24 cellular contexts compared by ENCODE assay signal in the genomic region with DNA sequence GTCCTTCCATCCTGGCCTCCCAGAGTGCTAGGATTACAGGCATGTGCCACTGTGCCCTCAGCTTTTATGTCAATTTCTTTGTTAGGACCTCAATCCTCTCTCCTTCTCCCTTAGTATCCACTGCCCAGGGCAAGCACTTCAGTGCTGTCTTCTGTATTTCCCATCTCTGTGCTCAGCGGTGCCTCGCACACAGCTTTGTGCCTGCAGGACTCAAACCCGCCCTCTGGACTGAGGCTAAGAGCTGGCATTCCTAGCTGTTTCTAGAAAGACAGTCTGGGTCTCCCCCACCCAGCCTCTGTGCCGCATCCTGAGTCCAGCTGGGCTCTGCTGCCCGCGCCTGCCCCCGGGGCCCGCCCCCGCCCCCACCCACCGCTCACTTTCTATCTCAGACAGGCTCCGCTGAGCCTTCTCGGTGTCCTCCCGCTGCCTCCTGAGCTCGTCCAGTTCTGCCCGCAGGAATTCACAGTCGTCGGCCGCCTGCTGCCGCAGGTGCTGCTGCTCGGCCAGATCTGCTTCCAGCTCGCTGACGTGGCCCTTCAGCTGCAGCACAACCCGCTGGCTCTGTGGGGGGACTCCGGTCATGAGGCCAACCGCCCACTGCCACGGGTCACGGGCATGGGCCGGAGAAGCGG.
DNase-seq lines count a peak whose midpoint lies in the region; TF ChIP-seq lines count a peak whose summit lies in the region.
"Had no signal": no experiment of that assay in that cellular context is flagged by ENCODE, and none has a peak within 500 bp of the region (broad histone marks: within the 10 kb centered on the region; RNA-seq: fewer than 3 reads in every experiment).

No MANE protein-coding gene starts in this region.

- no peak overlapping the region for H3K4me2 ChIP-seq in parathyroid adenoma (ENCODE audit: low read length)

- peaks cover 69% of the 10 kb centered on the region for H3K36me3 ChIP-seq in WERI-Rb-1
- H3K36me3 ChIP-seq in kidney epithelial cell (ENCODE audit: control insufficient read depth, insufficient read depth, low read length) = no peaks in the 10 kb centered on the region
- H3K36me3 ChIP-seq in parathyroid adenoma (ENCODE audit: control insufficient read depth, insufficient read depth, low read length) = no peaks in the 10 kb centered on the region

- no peaks in the 10 kb centered on the region for H3K79me2 ChIP-seq in parathyroid adenoma

- no peak overlapping the region for H3K9ac ChIP-seq in parathyroid adenoma

- H3K9me3 ChIP-seq in WERI-Rb-1 (ENCODE audit: severe bottlenecking) = no peaks in the 10 kb centered on the region
- H3K9me3 ChIP-seq in parathyroid adenoma (ENCODE audit: control insufficient read depth, low read length) = no peaks in the 10 kb centered on the region

- H3K27ac ChIP-seq in WERI-Rb-1 (no peak overlapping the region; the same call in 1 of the 2 replicates), parathyroid adenoma (no peak overlapping the region)

- no peak for TF ChIP-seq CTCF in WERI-Rb-1 (IDR thresholded peaks at IDR 0.05; ENCODE audit: low read depth, low read length)
- no peak for TF ChIP-seq CTCF in kidney epithelial cell (IDR thresholded peaks at IDR 0.05; ENCODE audit: insufficient read depth, low read length, poor library complexity, severe bottlenecking)
- TF ChIP-seq CTCF in parathyroid adenoma (IDR thresholded peaks at IDR 0.05) = no peak

- no peaks in the 10 kb centered on the region for H3K4me1 ChIP-seq in parathyroid adenoma

- peak overlapping the region; percentile 80 for H2AFZ ChIP-seq in parathyroid adenoma

- DNase-seq in ELF-1 (ENCODE audit: low read depth, low spot score) (peak; percentile 71), WERI-Rb-1 (peak; percentile 74), kidney epithelial cell (ENCODE audit: low read depth) (peak; percentile 85), mesenteric fat pad (ENCODE audit: low spot score) (no peak), H4 (ENCODE audit: low spot score) (no peak), AG08395 (ENCODE audit: low spot score) (no peak)
- DNase-seq in activated T-cell treated with anti-CD3 and anti-CD28 coated beads, Interleukin-2, amount 50 U/mL, for 1 hour = no peak
- DNase-seq: activated CD4-positive, alpha-beta T cell treated with anti-CD3 and anti-CD28 coated beads for 48 hours; activated naive CD4-positive, alpha-beta T cell treated with anti-CD3 and anti-CD28 coated beads, Interleukin-2, amount 10 ng/mL, durations not matched to agents 7 days and 5 days; aorta; CD8-positive, alpha-beta T cell; erythroblast; foreskin melanocyte; GF-D8; H9; hippocampal formation; MM.1S; naive B cell; NCI-H1436 treated with DMSO at 0.1 percent for 48 hours; NCI-H226; OCI-M1; T-helper 1 cell had no signal

- H3K27me3 ChIP-seq in WERI-Rb-1 (ENCODE audit: insufficient read depth, low read depth, severe bottlenecking) (no peaks in the 10 kb centered on the region), kidney epithelial cell (ENCODE audit: control insufficient read depth, insufficient read depth, low read length) (no peaks in the 10 kb centered on the region), parathyroid adenoma (ENCODE audit: control insufficient read depth, insufficient read depth, low read length) (no peaks in the 10 kb centered on the region)

- 0 out of 2 replicates have a peak overlapping the region, but pooled peaks have one; percentile 17 for H3K4me3 ChIP-seq in WERI-Rb-1 (ENCODE audit: low read depth, low read length)
- no peak overlapping the region for H3K4me3 ChIP-seq in kidney epithelial cell (ENCODE audit: low read depth, low read length)
- no peak overlapping the region for H3K4me3 ChIP-seq in parathyroid adenoma (ENCODE audit: low read depth, low read length)
- H3K4me3 ChIP-seq: lung had no signal

Comparison
In these comparisons a context has a peak if more than half of its experiments do, and no peak if none do; other contexts are left out.
1. DNase-seq: peak in ELF-1 (single experiment), WERI-Rb-1 (single experiment) and kidney epithelial cell (single experiment); none in mesenteric fat pad (single experiment), activated T-cell treated with anti-CD3 and anti-CD28 coated beads, Interleukin-2, amount 50 U/mL, for 1 hour (single experiment), H4 (single experiment) and AG08395 (single experiment).